Comparison of ENCODE assay signal across 1 cellular context in the genomic region with DNA sequence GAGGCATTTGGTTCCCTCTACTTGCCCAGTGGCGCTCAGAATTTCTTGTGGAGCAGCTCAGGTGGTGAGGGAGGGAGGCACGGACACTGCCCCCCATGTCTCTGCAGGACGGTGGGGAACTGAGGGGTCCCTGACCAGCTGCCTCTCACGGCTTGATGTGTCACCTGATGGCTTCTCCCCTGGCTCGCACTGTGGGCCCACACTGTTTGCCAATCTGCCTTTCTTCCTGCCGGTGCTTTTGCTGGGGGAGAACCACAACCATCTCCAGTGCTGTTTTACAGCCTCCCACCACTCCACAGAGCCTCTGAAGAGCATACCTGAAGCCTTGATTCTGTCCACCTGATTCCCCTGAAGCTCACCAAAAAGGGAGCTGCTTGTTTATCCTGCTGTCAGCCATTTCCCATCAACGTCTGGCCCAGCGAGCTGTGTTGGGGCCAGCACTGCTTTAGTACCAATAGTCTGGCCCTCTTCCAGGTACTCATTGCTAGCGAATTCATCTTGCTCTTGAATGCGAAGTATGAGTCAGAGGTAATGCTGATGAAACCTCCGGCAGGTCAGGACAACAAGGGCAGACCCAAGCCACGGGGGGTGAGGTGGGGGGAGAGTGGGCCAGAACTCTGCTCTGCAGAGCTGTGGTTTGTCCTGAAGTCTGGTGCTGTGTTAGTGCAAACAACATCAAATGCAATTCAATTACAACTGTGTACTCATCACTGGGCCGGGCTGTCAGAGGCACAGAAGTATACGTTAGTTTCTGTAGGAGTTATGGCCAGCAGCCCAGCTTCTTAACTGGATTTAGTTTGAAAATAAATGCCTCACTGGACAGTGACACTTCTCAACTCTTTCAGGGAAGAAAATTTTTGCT.
TF ChIP-seq lines count a peak whose summit lies in the region.

No MANE protein-coding gene starts in this region.

TF ChIP-seq in HEK293, 187 proteins besides CTCF, POLR2A, EP300 and RAD21 (continued from another document and continues in another):
- TF ChIP-seq, protein P1, sequence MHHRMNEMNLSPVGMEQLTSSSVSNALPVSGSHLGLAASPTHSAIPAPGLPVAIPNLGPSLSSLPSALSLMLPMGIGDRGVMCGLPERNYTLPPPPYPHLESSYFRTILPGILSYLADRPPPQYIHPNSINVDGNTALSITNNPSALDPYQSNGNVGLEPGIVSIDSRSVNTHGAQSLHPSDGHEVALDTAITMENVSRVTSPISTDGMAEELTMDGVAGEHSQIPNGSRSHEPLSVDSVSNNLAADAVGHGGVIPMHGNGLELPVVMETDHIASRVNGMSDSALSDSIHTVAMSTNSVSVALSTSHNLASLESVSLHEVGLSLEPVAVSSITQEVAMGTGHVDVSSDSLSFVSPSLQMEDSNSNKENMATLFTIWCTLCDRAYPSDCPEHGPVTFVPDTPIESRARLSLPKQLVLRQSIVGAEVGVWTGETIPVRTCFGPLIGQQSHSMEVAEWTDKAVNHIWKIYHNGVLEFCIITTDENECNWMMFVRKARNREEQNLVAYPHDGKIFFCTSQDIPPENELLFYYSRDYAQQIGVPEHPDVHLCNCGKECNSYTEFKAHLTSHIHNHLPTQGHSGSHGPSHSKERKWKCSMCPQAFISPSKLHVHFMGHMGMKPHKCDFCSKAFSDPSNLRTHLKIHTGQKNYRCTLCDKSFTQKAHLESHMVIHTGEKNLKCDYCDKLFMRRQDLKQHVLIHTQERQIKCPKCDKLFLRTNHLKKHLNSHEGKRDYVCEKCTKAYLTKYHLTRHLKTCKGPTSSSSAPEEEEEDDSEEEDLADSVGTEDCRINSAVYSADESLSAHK (tag by site-specific recombination; IDR thresholded peaks at IDR 0.05): no peak
- TF ChIP-seq ZNF660 (tag by site-specific recombination; IDR thresholded peaks at IDR 0.05) (peak; percentile 89), TRIM28 (IDR thresholded peaks at IDR 0.05; ENCODE audit: borderline replicate concordance, low read length) (peak; percentile 44; the same call in 1 of the 2 replicates), ZNF654 (tag by site-specific recombination; IDR thresholded peaks at IDR 0.05; ENCODE audit: low read depth) (no peak), ZNF221 (tag by site-specific recombination; IDR thresholded peaks at IDR 0.05; ENCODE audit: borderline replicate concordance) (no peak), ZBTB7A (tag by site-specific recombination; IDR thresholded peaks at IDR 0.05; ENCODE audit: low read depth) (no peak), ZNF549 (tag by site-specific recombination; IDR thresholded peaks at IDR 0.05) (no peak), SCRT1 (tag by site-specific recombination; IDR thresholded peaks at IDR 0.05; ENCODE audit: borderline replicate concordance) (no peak), ZNF274 (IDR thresholded peaks at IDR 0.05; ENCODE audit: low read length) (no peak), ZNF274 (tag by site-specific recombination; IDR thresholded peaks at IDR 0.05; ENCODE audit: borderline replicate concordance) (no peak), ZNF214 (tag by site-specific recombination; IDR thresholded peaks at IDR 0.05; ENCODE audit: borderline replicate concordance) (no peak), ZNF473 (tag by site-specific recombination; IDR thresholded peaks at IDR 0.05) (no peak), ZNF843 (tag by site-specific recombination; IDR thresholded peaks at IDR 0.05) (0 out of 2 replicates have a peak, but pooled peaks have one; percentile 24), ZNF596 (tag by site-specific recombination; IDR thresholded peaks at IDR 0.05) (no peak), ZNF792 (tag by site-specific recombination; IDR thresholded peaks at IDR 0.05) (peak; percentile 82; the same call in 1 of the 2 replicates), ZBTB17 (tag by site-specific recombination; IDR thresholded peaks at IDR 0.05) (peak; percentile 75), ZNF621 (tag by site-specific recombination; IDR thresholded peaks at IDR 0.05) (no peak), PRDM1 (tag by site-specific recombination; IDR thresholded peaks at IDR 0.05) (0 out of 2 replicates have a peak, but pooled peaks have one; percentile 16), ZNF629 (tag by site-specific recombination; IDR thresholded peaks at IDR 0.05) (peak; percentile 72), ZBTB20 (tag by site-specific recombination; IDR thresholded peaks at IDR 0.05) (peak; percentile 99), ZNF311 (tag by site-specific recombination; IDR thresholded peaks at IDR 0.05; ENCODE audit: borderline replicate concordance) (no peak), ZNF558 (tag by site-specific recombination; IDR thresholded peaks at IDR 0.05) (peak; percentile 59; the same call in 1 of the 2 replicates), ZNF48 (tag by site-specific recombination; IDR thresholded peaks at IDR 0.05) (no peak), MEIS1 (CRISPR knock-in tag; IDR thresholded peaks at IDR 0.05; ENCODE audit: borderline replicate concordance) (no peak), ZNF530 (tag by site-specific recombination; IDR thresholded peaks at IDR 0.05; ENCODE audit: low read depth) (no peak), ZNF626 (tag by site-specific recombination; IDR thresholded peaks at IDR 0.05) (no peak), ZEB2 (tag by site-specific recombination; IDR thresholded peaks at IDR 0.05) (peak; percentile 68), MZF1 (tag by site-specific recombination; IDR thresholded peaks at IDR 0.05; ENCODE audit: borderline replicate concordance) (0 out of 2 replicates have a peak, but pooled peaks have one; percentile 13), ZXDB (tag by site-specific recombination; IDR thresholded peaks at IDR 0.05) (0 out of 2 replicates have a peak, but pooled peaks have one; percentile 43), GLIS2 (tag by site-specific recombination; IDR thresholded peaks at IDR 0.05) (0 out of 2 replicates have a peak, but pooled peaks have one; percentile 32), ZNF514 (tag by site-specific recombination; IDR thresholded peaks at IDR 0.05) (no peak), ZNF394 (tag by site-specific recombination; IDR thresholded peaks at IDR 0.05; ENCODE audit: borderline replicate concordance) (peak; percentile 30; the same call in 1 of the 2 replicates), ZIC2 (tag by site-specific recombination; IDR thresholded peaks at IDR 0.05) (peak; percentile 47), ZBTB1 (tag by site-specific recombination; IDR thresholded peaks at IDR 0.05) (no peak), ZNF426 (tag by site-specific recombination; IDR thresholded peaks at IDR 0.05) (no peak), YY1 (tag by site-specific recombination; IDR thresholded peaks at IDR 0.05) (no peak), KLF8 (tag by site-specific recombination; IDR thresholded peaks at IDR 0.05) (peak; percentile 47; the same call in 1 of the 2 replicates), ZNF837 (tag by site-specific recombination; IDR thresholded peaks at IDR 0.05) (no peak), ZNF10 (tag by site-specific recombination; IDR thresholded peaks at IDR 0.05) (peak; percentile 60; the same call in 1 of the 2 replicates)
- TF ChIP-seq, protein P2, sequence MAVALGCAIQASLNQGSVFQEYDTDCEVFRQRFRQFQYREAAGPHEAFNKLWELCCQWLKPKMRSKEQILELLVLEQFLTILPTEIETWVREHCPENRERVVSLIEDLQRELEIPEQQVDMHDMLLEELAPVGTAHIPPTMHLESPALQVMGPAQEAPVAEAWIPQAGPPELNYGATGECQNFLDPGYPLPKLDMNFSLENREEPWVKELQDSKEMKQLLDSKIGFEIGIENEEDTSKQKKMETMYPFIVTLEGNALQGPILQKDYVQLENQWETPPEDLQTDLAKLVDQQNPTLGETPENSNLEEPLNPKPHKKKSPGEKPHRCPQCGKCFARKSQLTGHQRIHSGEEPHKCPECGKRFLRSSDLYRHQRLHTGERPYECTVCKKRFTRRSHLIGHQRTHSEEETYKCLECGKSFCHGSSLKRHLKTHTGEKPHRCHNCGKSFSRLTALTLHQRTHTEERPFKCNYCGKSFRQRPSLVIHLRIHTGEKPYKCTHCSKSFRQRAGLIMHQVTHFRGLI (tag by site-specific recombination; IDR thresholded peaks at IDR 0.05): peak; percentile 48; the same call in 1 of the 2 replicates
- TF ChIP-seq, protein P3, sequence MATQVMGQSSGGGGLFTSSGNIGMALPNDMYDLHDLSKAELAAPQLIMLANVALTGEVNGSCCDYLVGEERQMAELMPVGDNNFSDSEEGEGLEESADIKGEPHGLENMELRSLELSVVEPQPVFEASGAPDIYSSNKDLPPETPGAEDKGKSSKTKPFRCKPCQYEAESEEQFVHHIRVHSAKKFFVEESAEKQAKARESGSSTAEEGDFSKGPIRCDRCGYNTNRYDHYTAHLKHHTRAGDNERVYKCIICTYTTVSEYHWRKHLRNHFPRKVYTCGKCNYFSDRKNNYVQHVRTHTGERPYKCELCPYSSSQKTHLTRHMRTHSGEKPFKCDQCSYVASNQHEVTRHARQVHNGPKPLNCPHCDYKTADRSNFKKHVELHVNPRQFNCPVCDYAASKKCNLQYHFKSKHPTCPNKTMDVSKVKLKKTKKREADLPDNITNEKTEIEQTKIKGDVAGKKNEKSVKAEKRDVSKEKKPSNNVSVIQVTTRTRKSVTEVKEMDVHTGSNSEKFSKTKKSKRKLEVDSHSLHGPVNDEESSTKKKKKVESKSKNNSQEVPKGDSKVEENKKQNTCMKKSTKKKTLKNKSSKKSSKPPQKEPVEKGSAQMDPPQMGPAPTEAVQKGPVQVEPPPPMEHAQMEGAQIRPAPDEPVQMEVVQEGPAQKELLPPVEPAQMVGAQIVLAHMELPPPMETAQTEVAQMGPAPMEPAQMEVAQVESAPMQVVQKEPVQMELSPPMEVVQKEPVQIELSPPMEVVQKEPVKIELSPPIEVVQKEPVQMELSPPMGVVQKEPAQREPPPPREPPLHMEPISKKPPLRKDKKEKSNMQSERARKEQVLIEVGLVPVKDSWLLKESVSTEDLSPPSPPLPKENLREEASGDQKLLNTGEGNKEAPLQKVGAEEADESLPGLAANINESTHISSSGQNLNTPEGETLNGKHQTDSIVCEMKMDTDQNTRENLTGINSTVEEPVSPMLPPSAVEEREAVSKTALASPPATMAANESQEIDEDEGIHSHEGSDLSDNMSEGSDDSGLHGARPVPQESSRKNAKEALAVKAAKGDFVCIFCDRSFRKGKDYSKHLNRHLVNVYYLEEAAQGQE (tag by site-specific recombination; IDR thresholded peaks at IDR 0.05): no peak
- TF ChIP-seq, protein P4, sequence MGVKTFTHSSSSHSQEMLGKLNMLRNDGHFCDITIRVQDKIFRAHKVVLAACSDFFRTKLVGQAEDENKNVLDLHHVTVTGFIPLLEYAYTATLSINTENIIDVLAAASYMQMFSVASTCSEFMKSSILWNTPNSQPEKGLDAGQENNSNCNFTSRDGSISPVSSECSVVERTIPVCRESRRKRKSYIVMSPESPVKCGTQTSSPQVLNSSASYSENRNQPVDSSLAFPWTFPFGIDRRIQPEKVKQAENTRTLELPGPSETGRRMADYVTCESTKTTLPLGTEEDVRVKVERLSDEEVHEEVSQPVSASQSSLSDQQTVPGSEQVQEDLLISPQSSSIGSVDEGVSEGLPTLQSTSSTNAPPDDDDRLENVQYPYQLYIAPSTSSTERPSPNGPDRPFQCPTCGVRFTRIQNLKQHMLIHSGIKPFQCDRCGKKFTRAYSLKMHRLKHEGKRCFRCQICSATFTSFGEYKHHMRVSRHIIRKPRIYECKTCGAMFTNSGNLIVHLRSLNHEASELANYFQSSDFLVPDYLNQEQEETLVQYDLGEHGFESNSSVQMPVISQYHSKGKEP (tag by site-specific recombination; IDR thresholded peaks at IDR 0.05): peak; percentile 18; the same call in 1 of the 2 replicates
- TF ChIP-seq, protein P5, sequence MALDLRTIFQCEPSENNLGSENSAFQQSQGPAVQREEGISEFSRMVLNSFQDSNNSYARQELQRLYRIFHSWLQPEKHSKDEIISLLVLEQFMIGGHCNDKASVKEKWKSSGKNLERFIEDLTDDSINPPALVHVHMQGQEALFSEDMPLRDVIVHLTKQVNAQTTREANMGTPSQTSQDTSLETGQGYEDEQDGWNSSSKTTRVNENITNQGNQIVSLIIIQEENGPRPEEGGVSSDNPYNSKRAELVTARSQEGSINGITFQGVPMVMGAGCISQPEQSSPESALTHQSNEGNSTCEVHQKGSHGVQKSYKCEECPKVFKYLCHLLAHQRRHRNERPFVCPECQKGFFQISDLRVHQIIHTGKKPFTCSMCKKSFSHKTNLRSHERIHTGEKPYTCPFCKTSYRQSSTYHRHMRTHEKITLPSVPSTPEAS (tag by site-specific recombination; IDR thresholded peaks at IDR 0.05): no peak; the same call in 1 of the 2 replicates
- TF ChIP-seq, protein P6, sequence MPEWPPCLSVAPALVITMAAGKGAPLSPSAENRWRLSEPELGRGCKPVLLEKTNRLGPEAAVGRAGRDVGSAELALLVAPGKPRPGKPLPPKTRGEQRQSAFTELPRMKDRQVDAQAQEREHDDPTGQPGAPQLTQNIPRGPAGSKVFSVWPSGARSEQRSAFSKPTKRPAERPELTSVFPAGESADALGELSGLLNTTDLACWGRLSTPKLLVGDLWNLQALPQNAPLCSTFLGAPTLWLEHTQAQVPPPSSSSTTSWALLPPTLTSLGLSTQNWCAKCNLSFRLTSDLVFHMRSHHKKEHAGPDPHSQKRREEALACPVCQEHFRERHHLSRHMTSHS (tag by site-specific recombination; IDR thresholded peaks at IDR 0.05): no peak
- TF ChIP-seq, protein P7, sequence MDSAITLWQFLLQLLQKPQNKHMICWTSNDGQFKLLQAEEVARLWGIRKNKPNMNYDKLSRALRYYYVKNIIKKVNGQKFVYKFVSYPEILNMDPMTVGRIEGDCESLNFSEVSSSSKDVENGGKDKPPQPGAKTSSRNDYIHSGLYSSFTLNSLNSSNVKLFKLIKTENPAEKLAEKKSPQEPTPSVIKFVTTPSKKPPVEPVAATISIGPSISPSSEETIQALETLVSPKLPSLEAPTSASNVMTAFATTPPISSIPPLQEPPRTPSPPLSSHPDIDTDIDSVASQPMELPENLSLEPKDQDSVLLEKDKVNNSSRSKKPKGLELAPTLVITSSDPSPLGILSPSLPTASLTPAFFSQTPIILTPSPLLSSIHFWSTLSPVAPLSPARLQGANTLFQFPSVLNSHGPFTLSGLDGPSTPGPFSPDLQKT (IDR thresholded peaks at IDR 0.05; ENCODE audit: borderline replicate concordance, low read depth, low read length): no peak
- TF ChIP-seq, protein P8, sequence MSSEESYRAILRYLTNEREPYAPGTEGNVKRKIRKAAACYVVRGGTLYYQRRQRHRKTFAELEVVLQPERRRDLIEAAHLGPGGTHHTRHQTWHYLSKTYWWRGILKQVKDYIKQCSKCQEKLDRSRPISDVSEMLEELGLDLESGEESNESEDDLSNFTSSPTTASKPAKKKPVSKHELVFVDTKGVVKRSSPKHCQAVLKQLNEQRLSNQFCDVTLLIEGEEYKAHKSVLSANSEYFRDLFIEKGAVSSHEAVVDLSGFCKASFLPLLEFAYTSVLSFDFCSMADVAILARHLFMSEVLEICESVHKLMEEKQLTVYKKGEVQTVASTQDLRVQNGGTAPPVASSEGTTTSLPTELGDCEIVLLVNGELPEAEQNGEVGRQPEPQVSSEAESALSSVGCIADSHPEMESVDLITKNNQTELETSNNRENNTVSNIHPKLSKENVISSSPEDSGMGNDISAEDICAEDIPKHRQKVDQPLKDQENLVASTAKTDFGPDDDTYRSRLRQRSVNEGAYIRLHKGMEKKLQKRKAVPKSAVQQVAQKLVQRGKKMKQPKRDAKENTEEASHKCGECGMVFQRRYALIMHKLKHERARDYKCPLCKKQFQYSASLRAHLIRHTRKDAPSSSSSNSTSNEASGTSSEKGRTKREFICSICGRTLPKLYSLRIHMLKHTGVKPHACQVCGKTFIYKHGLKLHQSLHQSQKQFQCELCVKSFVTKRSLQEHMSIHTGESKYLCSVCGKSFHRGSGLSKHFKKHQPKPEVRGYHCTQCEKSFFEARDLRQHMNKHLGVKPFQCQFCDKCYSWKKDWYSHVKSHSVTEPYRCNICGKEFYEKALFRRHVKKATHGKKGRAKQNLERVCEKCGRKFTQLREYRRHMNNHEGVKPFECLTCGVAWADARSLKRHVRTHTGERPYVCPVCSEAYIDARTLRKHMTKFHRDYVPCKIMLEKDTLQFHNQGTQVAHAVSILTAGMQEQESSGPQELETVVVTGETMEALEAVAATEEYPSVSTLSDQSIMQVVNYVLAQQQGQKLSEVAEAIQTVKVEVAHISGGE (tag by site-specific recombination; conservative IDR thresholded peaks at IDR 0.05; ENCODE audit: low read depth): no peak
